15 cellular contexts compared by ENCODE assay signal in the genomic region with DNA sequence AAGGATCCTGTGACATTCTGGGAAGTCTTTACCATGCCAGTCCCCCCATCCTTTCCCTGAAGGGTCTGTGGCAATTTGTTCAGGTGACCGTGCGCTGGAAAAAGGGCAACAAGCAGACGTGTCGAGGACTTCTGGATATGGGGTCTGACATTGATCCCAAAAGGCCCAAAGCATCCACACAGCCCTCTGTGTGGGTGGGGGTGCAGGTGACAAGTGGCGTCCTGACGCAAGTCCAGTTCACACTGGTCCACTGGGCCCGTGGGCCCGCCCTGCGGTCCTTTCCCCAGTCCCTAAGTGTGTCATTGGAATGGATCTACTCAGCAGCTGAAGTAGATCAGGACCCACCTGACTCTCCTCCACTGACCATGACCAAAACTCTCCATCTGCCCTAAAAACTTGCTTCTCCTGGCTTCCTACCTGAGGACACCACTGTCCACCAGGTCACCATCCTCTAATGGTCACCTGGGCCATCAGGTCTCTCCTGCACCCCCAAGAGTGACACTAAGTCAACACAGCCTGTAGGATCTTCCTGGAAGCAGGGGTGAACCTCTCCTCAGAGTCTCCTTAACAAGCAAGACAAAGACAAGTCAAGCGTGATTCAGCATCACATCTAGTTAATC.
A peak's percentile ranks its signal among the peaks of the same experiment; 100 is the strongest.
DNase-seq lines count a peak whose midpoint lies in the region; ATAC-seq and TF ChIP-seq lines count a peak whose summit lies in the region.
"Had no signal": no experiment of that assay in that cellular context is flagged by ENCODE, and none has a peak within 500 bp of the region (broad histone marks: within the 10 kb centered on the region; RNA-seq: fewer than 3 reads in every experiment).

No MANE protein-coding gene starts in this region.

- H3K9me3 ChIP-seq in esophagus muscularis mucosa: no peaks in the 10 kb centered on the region
- no peaks in the 10 kb centered on the region for H3K9me3 ChIP-seq in upper lobe of right lung
- H3K9me3 ChIP-seq: A549, Caco-2 had no signal

- intact Hi-C loops in activated CD4-positive, alpha-beta T cell treated with anti-CD3 and anti-CD28 coated beads, Interleukin-2, amount 10 ng/mL, durations not matched to agents 24 days and 14 days (cut with micrococcal nuclease): no loop called here
- intact Hi-C loops in esophagus muscularis mucosa (cut with DNase I) (no loop called here), upper lobe of right lung (cut with DNase I) (no loop called here)
- intact Hi-C loops in activated T-helper 2 cell treated with anti-CD3 and anti-CD28 coated beads, Interferon-gamma antibody, Interleukin-2, Interleukin-4, amounts not matched to agents 10 μg/mL and 5 μg/mL and 100 μg/mL, durations not matched to agents 14 hours and 24 hours and 36 hours (cut with micrococcal nuclease): no loop called here

- TF ChIP-seq POLR2A in esophagus muscularis mucosa (IDR thresholded peaks at IDR 0.05; ENCODE audit: low read depth): no peak

- H3K27ac ChIP-seq in esophagus muscularis mucosa (replicated peaks in 1 of 4) (no peak overlapping the region), upper lobe of right lung (no peak overlapping the region)
- H3K27ac ChIP-seq: 22Rv1, A549, C4-2B had no signal

- 89% methylated on average over 10 of the region's 10 CpGs for WGBS in esophagus muscularis mucosa

- no peak overlapping the region for H3K4me3 Mint-ChIP-seq in activated CD4-positive, alpha-beta T cell treated with anti-CD3 and anti-CD28 coated beads, Interleukin-2, amount 10 ng/mL, durations not matched to agents 24 days and 14 days
- no peak overlapping the region for H3K4me3 Mint-ChIP-seq in activated T-helper 2 cell treated with anti-CD3 and anti-CD28 coated beads, Interferon-gamma antibody, Interleukin-2, Interleukin-4, amounts not matched to agents 10 μg/mL and 5 μg/mL and 100 μg/mL, durations not matched to agents 14 hours and 24 hours and 36 hours (ENCODE audit: low read depth)
- H3K4me3 Mint-ChIP-seq: CD4-positive, alpha-beta T cell; H9 had no signal

- H3K9me3 Mint-ChIP-seq in activated CD4-positive, alpha-beta T cell treated with anti-CD3 and anti-CD28 coated beads, Interleukin-2, amount 10 ng/mL, durations not matched to agents 24 days and 14 days: no peaks in the 10 kb centered on the region
- no peaks in the 10 kb centered on the region for H3K9me3 Mint-ChIP-seq in activated T-helper 2 cell treated with anti-CD3 and anti-CD28 coated beads, Interferon-gamma antibody, Interleukin-2, Interleukin-4, amounts not matched to agents 10 μg/mL and 5 μg/mL and 100 μg/mL, durations not matched to agents 14 hours and 24 hours and 36 hours

- no peak overlapping the region for H3K27ac Mint-ChIP-seq in activated CD4-positive, alpha-beta T cell treated with anti-CD3 and anti-CD28 coated beads, Interleukin-2, amount 10 ng/mL, durations not matched to agents 24 days and 14 days
- H3K27ac Mint-ChIP-seq in activated T-helper 2 cell treated with anti-CD3 and anti-CD28 coated beads, Interferon-gamma antibody, Interleukin-2, Interleukin-4, amounts not matched to agents 10 μg/mL and 5 μg/mL and 100 μg/mL, durations not matched to agents 14 hours and 24 hours and 36 hours: no peak overlapping the region
- H3K27ac Mint-ChIP-seq: CD4-positive, alpha-beta T cell; H9 had no signal

- H3K27me3 Mint-ChIP-seq in activated CD4-positive, alpha-beta T cell treated with anti-CD3 and anti-CD28 coated beads, Interleukin-2, amount 10 ng/mL, durations not matched to agents 24 days and 14 days: peaks cover 9% of the 10 kb centered on the region
- H3K27me3 Mint-ChIP-seq in activated T-helper 2 cell treated with anti-CD3 and anti-CD28 coated beads, Interferon-gamma antibody, Interleukin-2, Interleukin-4, amounts not matched to agents 10 μg/mL and 5 μg/mL and 100 μg/mL, durations not matched to agents 14 hours and 24 hours and 36 hours (ENCODE audit: low read depth): peaks cover 13% of the 10 kb centered on the region

- H3K36me3 ChIP-seq in esophagus muscularis mucosa: no peaks in the 10 kb centered on the region
- no peaks in the 10 kb centered on the region for H3K36me3 ChIP-seq in upper lobe of right lung

- peak; percentile 37 for DNase-seq in activated CD4-positive, alpha-beta T cell treated with anti-CD3 and anti-CD28 coated beads, Interleukin-2, amount 10 ng/mL, durations not matched to agents 24 days and 14 days
- no peak for DNase-seq in activated CD4-positive, alpha-beta T cell treated with anti-CD3 and anti-CD28 coated beads, Interleukin-2, amount 50 U/mL, for 48 hours
- DNase-seq in esophagus muscularis mucosa (ENCODE audit: extremely low spot score): peak; percentile 87
- DNase-seq in mesenteric fat pad (ENCODE audit: low spot score): peak; percentile 57
- no peak for DNase-seq in upper lobe of right lung
- DNase-seq in NCI-H187 treated with DMSO at 0.1 percent for 48 hours (lab: John Stamatoyannopoulos, UW): no peak
- DNase-seq in activated T-helper 2 cell treated with anti-CD3 and anti-CD28 coated beads, Interferon-gamma antibody, Interleukin-2, Interleukin-4, amounts not matched to agents 10 μg/mL and 5 μg/mL and 100 μg/mL, durations not matched to agents 14 hours and 24 hours and 36 hours (ENCODE audit: low spot score): no peak
- DNase-seq: AML-193; Caco-2; CD4-positive, alpha-beta T cell; H9 had no signal

- H3K27me3 ChIP-seq in esophagus muscularis mucosa: peaks cover 0 to 73% (median 2%) of the 10 kb centered on the region in 4 donors
- H3K27me3 ChIP-seq in upper lobe of right lung: no peaks in the 10 kb centered on the region

- H3K4me1 Mint-ChIP-seq in activated CD4-positive, alpha-beta T cell treated with anti-CD3 and anti-CD28 coated beads, Interleukin-2, amount 10 ng/mL, durations not matched to agents 24 days and 14 days: peaks cover 6% of the 10 kb centered on the region
- peaks cover 16% of the 10 kb centered on the region for H3K4me1 Mint-ChIP-seq in activated T-helper 2 cell treated with anti-CD3 and anti-CD28 coated beads, Interferon-gamma antibody, Interleukin-2, Interleukin-4, amounts not matched to agents 10 μg/mL and 5 μg/mL and 100 μg/mL, durations not matched to agents 14 hours and 24 hours and 36 hours (ENCODE audit: low read depth)

- TF ChIP-seq EP300 in esophagus muscularis mucosa (IDR thresholded peaks at IDR 0.05): no peak

- no peak for ATAC-seq in upper lobe of right lung
- ATAC-seq: A549, HepG2 had no signal

- no peaks in the 10 kb centered on the region for H3K4me1 ChIP-seq in esophagus muscularis mucosa
- no peaks in the 10 kb centered on the region for H3K4me1 ChIP-seq in upper lobe of right lung
- H3K4me1 ChIP-seq: A549, Caco-2 had no signal

- H3K4me3 ChIP-seq in esophagus muscularis mucosa (no peak overlapping the region), upper lobe of right lung (no peak overlapping the region)
- H3K4me3 ChIP-seq: A549 had no signal

- no peaks in the 10 kb centered on the region for H3K36me3 Mint-ChIP-seq in activated CD4-positive, alpha-beta T cell treated with anti-CD3 and anti-CD28 coated beads, Interleukin-2, amount 10 ng/mL, durations not matched to agents 24 days and 14 days (ENCODE audit: low read depth)
- H3K36me3 Mint-ChIP-seq in activated T-helper 2 cell treated with anti-CD3 and anti-CD28 coated beads, Interferon-gamma antibody, Interleukin-2, Interleukin-4, amounts not matched to agents 10 μg/mL and 5 μg/mL and 100 μg/mL, durations not matched to agents 14 hours and 24 hours and 36 hours (ENCODE audit: low read depth): no peaks in the 10 kb centered on the region

- TF ChIP-seq CTCF in esophagus muscularis mucosa (IDR thresholded peaks at IDR 0.05) (no peak), upper lobe of right lung (IDR thresholded peaks at IDR 0.05) (no peak)

Comparison
In these comparisons a context has a peak if more than half of its experiments do, and no peak if none do; other contexts are left out.
1. DNase-seq: peak in activated CD4-positive, alpha-beta T cell treated with anti-CD3 and anti-CD28 coated beads, Interleukin-2, amount 10 ng/mL, durations not matched to agents 24 days and 14 days (single experiment), esophagus muscularis mucosa (single experiment) and mesenteric fat pad (single experiment); none in activated CD4-positive, alpha-beta T cell treated with anti-CD3 and anti-CD28 coated beads, Interleukin-2, amount 50 U/mL, for 48 hours (0 of 2), upper lobe of right lung (single experiment), NCI-H187 treated with DMSO at 0.1 percent for 48 hours (single experiment) and activated T-helper 2 cell treated with anti-CD3 and anti-CD28 coated beads, Interferon-gamma antibody, Interleukin-2, Interleukin-4, amounts not matched to agents 10 μg/mL and 5 μg/mL and 100 μg/mL, durations not matched to agents 14 hours and 24 hours and 36 hours (single experiment).